In genomic region chr10:104323721-104324686, GRCh38 we compare ENCODE assay signal across 8 cellular contexts. TPM values are rescaled to one million over a fixed set of nuclear protein-coding genes. Genes with fewer than 3 reads are reported as not detected.
DNase-seq lines count a peak whose midpoint lies in the region; ATAC-seq, FAIRE-seq and TF ChIP-seq lines count a peak whose summit lies in the region.

No MANE protein-coding gene starts in this region.

- H3K27ac Mint-ChIP-seq in CD4-positive, alpha-beta T cell: peak overlapping the region; percentile 88

- H3K4me1 Mint-ChIP-seq in CD4-positive, alpha-beta T cell (ENCODE audit: low read depth): peaks cover 99% of the 10 kb centered on the region

- no peak for TF ChIP-seq CTCF in CD4-positive, alpha-beta T cell (IDR thresholded peaks at IDR 0.05)
- TF ChIP-seq CTCF in GM12878 (IDR thresholded peaks at IDR 0.05 in 2 of 3, conservative IDR thresholded peaks at IDR 0.05 in 1 of 3; ENCODE audit: control insufficient read depth in 2 of 3, extremely low read depth in 1 of 3, insufficient read depth in 1 of 3, low read depth in 3 of 3, low read length in 3 of 3) (no peak), mucosa of descending colon (IDR thresholded peaks at IDR 0.05) (no peak)

- no peaks in the 10 kb centered on the region for H3K27me3 Mint-ChIP-seq in CD4-positive, alpha-beta T cell

- H3K9me3 Mint-ChIP-seq in CD4-positive, alpha-beta T cell: no peaks in the 10 kb centered on the region

- no peak for TF ChIP-seq POLR2A in GM12878 (IDR thresholded peaks at IDR 0.05; ENCODE audit: low read depth, low read length)

- no peaks in the 10 kb centered on the region for H3K27me3 ChIP-seq in CD4-positive, alpha-beta T cell (ENCODE audit: control insufficient read depth, insufficient read depth, low read length)
- H3K27me3 ChIP-seq in GM12878 (replicated peaks in 1 of 2; ENCODE audit: control insufficient read depth in 2 of 2, insufficient read depth in 2 of 2, low read length in 1 of 2): no peaks in the 10 kb centered on the region

- BruUV-seq in GM12878 (replicated peaks; lab: Mats Ljungman, UMichigan): no TSS peak

- H3K9me3 ChIP-seq in CD4-positive, alpha-beta T cell (ENCODE audit: control insufficient read depth, low read length): no peaks in the 10 kb centered on the region
- H3K9me3 ChIP-seq in GM12878 (replicated peaks; ENCODE audit: control insufficient read depth, insufficient read depth, low read length) (no peaks in the 10 kb centered on the region), mucosa of descending colon (no peaks in the 10 kb centered on the region)

- H3K4me3 Mint-ChIP-seq in CD4-positive, alpha-beta T cell: peak overlapping the region; percentile 74

- ATAC-seq in CD4-positive, alpha-beta T cell (ENCODE audit: poor library complexity): no peak
- ATAC-seq in GM12878 (no peak), mucosa of descending colon (peak; percentile 5), GM21723 (IDR thresholded peaks at IDR 0.05; ENCODE audit: unreplicated experiment) (no peak), HG03442 (IDR thresholded peaks at IDR 0.05; ENCODE audit: unreplicated experiment) (no peak)

- H3K4me1 ChIP-seq in GM12878 (ENCODE audit: control insufficient read depth, insufficient read depth, low read length) (peaks cover 31% of the 10 kb centered on the region), mucosa of descending colon (ENCODE audit: low read depth) (peaks cover 10% of the 10 kb centered on the region)

- H3K4me2 ChIP-seq in GM12878 (ENCODE audit: control insufficient read depth, insufficient read depth): peak overlapping the region; percentile 13; the same call in 1 of the 2 replicates

- intact Hi-C loops in CD4-positive, alpha-beta T cell (cut with DNase I, micrococcal nuclease): loop anchor here in 1 of 2 experiments (2.0 kb wide), 1 partner anchor 15 kb away; the partner anchor contains the start of gene ITPRIP
- intact Hi-C loops in GM12878 (cut with micrococcal nuclease; ENCODE audit: unreplicated experiment) (no loop called here), mucosa of descending colon (cut with DNase I, micrococcal nuclease) (no loop called here)

- TF ChIP-seq EP300 in GM12878 (IDR thresholded peaks at IDR 0.05; ENCODE audit: borderline replicate concordance in 1 of 2, control insufficient read depth in 1 of 2, low read depth in 2 of 2, low read length in 2 of 2): no peak

- peaks cover 36% of the 10 kb centered on the region for H3K79me2 ChIP-seq in GM12878 (ENCODE audit: control insufficient read depth, insufficient read depth, low read length)

- CTCF ChIA-PET in CD4-positive, alpha-beta T cell (lab: Charles Lee): interaction anchor here (1.2 to 3.0 kb wide), 2 partner anchors 12 to 33 kb away, joined by 3 to 9 read pairs; no protein-coding TSS in a partner anchor
- CTCF ChIA-PET in GM12878 (lab: Yijun Ruan, JAX): interaction anchor here (1.0 to 2.3 kb wide), 4 partner anchors 18 to 34 kb away, joined by 3 to 7 read pairs (median 4); no protein-coding TSS in a partner anchor

- POLR2A ChIA-PET in CD4-positive, alpha-beta T cell (lab: Charles Lee): interaction anchor here (1.0 to 6.1 kb wide), 5 partner anchors 10 to 18 kb away, joined by 3 to 38 read pairs (median 3); partner anchors contain the start of gene ITPRIP
- POLR2A ChIA-PET in GM12878 (lab: Charles Lee): interaction anchor here (1.2 kb wide), 1 partner anchor 12 kb away, joined by 3 read pairs; no protein-coding TSS in a partner anchor

- peaks cover 10% of the 10 kb centered on the region; the same call in 1 of the 2 replicates for H4K20me1 ChIP-seq in GM12878 (ENCODE audit: control insufficient read depth, insufficient read depth)

- 25% methylated on average over 13 of the region's 13 CpGs for WGBS in GM12878 (ENCODE audit: insufficient coverage, insufficient replicate concordance, low lambda C conversion rate, missing lambda C conversion rate)

- TF ChIP-seq RAD21 in GM12878 (IDR thresholded peaks at IDR 0.05; ENCODE audit: insufficient read depth, low read depth, low read length): no peak

- in situ Hi-C loops in GM12878 (cut with MboI): no loop called here

- H3K27ac ChIP-seq in CD4-positive, alpha-beta T cell (ENCODE audit: low read depth, low read length): peak overlapping the region; percentile 39
- H3K27ac ChIP-seq in GM12878 (ENCODE audit: control insufficient read depth, insufficient read depth): no peak overlapping the region

- RAD21 ChIA-PET in GM12878 (lab: Charles Lee; ENCODE audit: unreplicated experiment): no interaction called here

- no peak for FAIRE-seq in GM12878 (lab: Jason Lieb, UNC)

- H3K9ac ChIP-seq in GM12878 (ENCODE audit: control insufficient read depth, insufficient read depth, low read length): no peak overlapping the region

- H3K36me3 ChIP-seq in GM12878 (ENCODE audit: control insufficient read depth in 2 of 2, insufficient read depth in 2 of 2, low read length in 1 of 2) (peaks cover 0 to 7% of the 10 kb centered on the region in 2 experiments; a peak in 2 of 4 replicates), mucosa of descending colon (ENCODE audit: low read depth) (no peaks in the 10 kb centered on the region)

- peaks cover 15% of the 10 kb centered on the region for H3K36me3 Mint-ChIP-seq in CD4-positive, alpha-beta T cell (ENCODE audit: low read depth)

- no peak overlapping the region for H2AFZ ChIP-seq in GM12878 (ENCODE audit: control insufficient read depth, low read depth, low read length)

- no peak overlapping the region for H3K4me3 ChIP-seq in GM12878
- H3K4me3 ChIP-seq in mucosa of descending colon: no peak overlapping the region

- no peak for DNase-seq in CD4-positive, alpha-beta T cell
- peak; percentile 79 for DNase-seq in MV-4-11 (lab: John Stamatoyannopoulos, UW)
- DNase-seq in GM12878 (ENCODE audit: low read depth, low spot score): no peak
- DNase-seq in mucosa of descending colon: peak in 1 of 3 donors; percentile 64
- DNase-seq in NCI-H69 (lab: John Stamatoyannopoulos, UW): no peak
- DNase-seq in stimulated activated CD4-positive, alpha-beta T cell treated with anti-CD3 and anti-CD28 coated beads, Interleukin-4, amount 100 ng/mL, for 4 hours: no peak

- SMC1A ChIA-PET in GM12878 (lab: Charles Lee; ENCODE audit: uncharacterized antibody, unreplicated experiment): interaction anchor here (2.0 kb wide), 1 partner anchor 13 kb away, joined by 7 read pairs; no protein-coding TSS in a partner anchor

RNA-seq across cellular contexts. Expression of gene ITPRIP, which starts 14.3 kb away (rescaled TPM):
- total RNA-seq in CD4-positive, alpha-beta T cell: 100 to 1,000 TPM; 127 to 133 TPM
- 10.1 and 10.8 TPM in 2 replicates for total RNA-seq in GM12878 (2013; cell fraction: nucleolus; rRNA removed)
- total RNA-seq in GM12878 (2014; rRNA removed) (4.4 and 5.6 TPM in 2 replicates), GM12878 (2014; rRNA removed; fragmentation: Illumina TruSeq; extraction: Trizol) (2.3 and 2.4 TPM in 2 replicates), GM12878 (2021) (10.4 and 11.3 TPM in 2 replicates), mucosa of descending colon (10 to 100 TPM in 1 of 3 donors, 1 to 10 TPM in 2; 3.2 to 10.7 (median 5.7) TPM)
- 3.9 TPM for polyA plus RNA-seq in GM12878 (2011; ENCODE audit: low read depth)
- polyA plus RNA-seq in GM12878 (2011; rRNA removed) (2.7 and 6.5 TPM in 2 replicates), GM12878 (2014; fragmentation: Illumina TruSeq; extraction: Trizol) (3.2 and 5.4 TPM in 2 replicates), GM12878 (2014; fragmentation: Nextera tagmentation; extraction: Ambion mirVana) (1 to 10 TPM in 1 of 2 experiments, under 1 TPM in 1; 0.82 to 1.2 TPM), GM12878 (2014; rRNA removed) (6.3 and 6.6 TPM in 2 replicates), GM12878 (2016; fragmentation: Nextera tagmentation; extraction: Ambion mirVana) (1 to 10 TPM; 8.6 to 8.7 TPM)
- polyA plus RNA-seq in GM12878 (2011; cell fraction: cytosol; rRNA removed): 8.2 and 8.4 TPM in 2 replicates
- 7.0 and 8.2 TPM in 2 replicates for polyA plus RNA-seq in GM12878 (2011; cell fraction: nucleus; rRNA removed)
- 5.4 and 5.6 TPM in 2 replicates for polyA plus RNA-seq in GM12878 (2012)
- polyA minus RNA-seq in GM12878 (2011; rRNA and poly(A)+ RNA removed): 10.6 and 13.5 TPM in 2 replicates
- 3.5 and 4.9 TPM in 2 replicates for polyA minus RNA-seq in GM12878 (2011; cell fraction: cytosol; rRNA and poly(A)+ RNA removed)
- 10.6 and 17.2 TPM in 2 replicates for polyA minus RNA-seq in GM12878 (2011; cell fraction: nucleus; rRNA and poly(A)+ RNA removed)

RNA-seq across cellular contexts. Expression of gene CFAP58, which starts 29.6 kb away (rescaled TPM):
- total RNA-seq in CD4-positive, alpha-beta T cell: not detected
- 1.1 and 2.5 TPM in 2 replicates for total RNA-seq in GM12878 (2013; cell fraction: nucleolus; rRNA removed)
- 0.27 and 0.28 TPM in 2 replicates for total RNA-seq in GM12878 (2014; rRNA removed)
- 0.22 and 0.37 TPM in 2 replicates for total RNA-seq in GM12878 (2014; rRNA removed; fragmentation: Illumina TruSeq; extraction: Trizol)
- 0.19 and 0.26 TPM in 2 replicates for total RNA-seq in GM12878 (2021)
- polyA plus RNA-seq in GM12878 (2011; ENCODE audit: low read depth): 0.09 TPM
- polyA plus RNA-seq in GM12878 (2011; rRNA removed): 0.19 and 0.39 TPM in 2 replicates
- 0.12 and 0.13 TPM in 2 replicates for polyA plus RNA-seq in GM12878 (2011; cell fraction: cytosol; rRNA removed)
- polyA plus RNA-seq in GM12878 (2011; cell fraction: nucleus; rRNA removed): 0.19 and 0.48 TPM in 2 replicates
- polyA plus RNA-seq in GM12878 (2012): 0.15 and 0.28 TPM in 2 replicates
- 0.35 and 1.1 TPM in 2 replicates for polyA plus RNA-seq in GM12878 (2014; fragmentation: Illumina TruSeq; extraction: Trizol)
- under 1 TPM; 0.03 to 0.11 TPM for polyA plus RNA-seq in GM12878 (2014; fragmentation: Nextera tagmentation; extraction: Ambion mirVana)
- polyA plus RNA-seq in GM12878 (2014; rRNA removed): 0.13 and 0.23 TPM in 2 replicates
- polyA plus RNA-seq in GM12878 (2016; fragmentation: Nextera tagmentation; extraction: Ambion mirVana): under 1 TPM; 0.04 to 0.24 TPM
- polyA minus RNA-seq in GM12878 (2011; rRNA and poly(A)+ RNA removed): 0.10 and 0.15 TPM in 2 replicates
- polyA minus RNA-seq in GM12878 (2011; cell fraction: cytosol; rRNA and poly(A)+ RNA removed): not detected in 2 replicates
- 0.12 TPM in 1 of 2 replicates, not detected in the other for polyA minus RNA-seq in GM12878 (2011; cell fraction: nucleus; rRNA and poly(A)+ RNA removed)
- under 1 TPM; 0.14 to 0.44 (median 0.17) TPM for total RNA-seq in mucosa of descending colon

RNA-seq across cellular contexts. Expression of gene GSTO2, which starts 55.0 kb away (rescaled TPM):
- total RNA-seq in CD4-positive, alpha-beta T cell: 1 to 10 TPM in 1 of 2 experiments, under 1 TPM in 1; 0.77 to 1.2 TPM
- 1.5 and 2.0 TPM in 2 replicates for total RNA-seq in GM12878 (2013; cell fraction: nucleolus; rRNA removed)
- total RNA-seq in GM12878 (2014; rRNA removed) (0.51 and 0.65 TPM in 2 replicates), GM12878 (2014; rRNA removed; fragmentation: Illumina TruSeq; extraction: Trizol) (0.40 and 0.51 TPM in 2 replicates), GM12878 (2021) (0.26 and 0.48 TPM in 2 replicates), mucosa of descending colon (10 to 100 TPM in 2 of 3 donors, 1 to 10 TPM in 1; 5.4 to 19.7 (median 18.3) TPM)
- not detected for polyA plus RNA-seq in GM12878 (2011; ENCODE audit: low read depth)
- polyA plus RNA-seq in GM12878 (2011; rRNA removed) (0.62 and 0.72 TPM in 2 replicates), GM12878 (2014; fragmentation: Illumina TruSeq; extraction: Trizol) (0.19 and 0.43 TPM in 2 replicates), GM12878 (2014; fragmentation: Nextera tagmentation; extraction: Ambion mirVana) (under 1 TPM; 0.16 to 0.53 TPM), GM12878 (2014; rRNA removed) (0.65 and 0.86 TPM in 2 replicates), GM12878 (2016; fragmentation: Nextera tagmentation; extraction: Ambion mirVana) (under 1 TPM; 0.18 to 0.79 TPM)
- polyA plus RNA-seq in GM12878 (2011; cell fraction: cytosol; rRNA removed): 0.45 and 0.93 TPM in 2 replicates
- 0.63 and 0.85 TPM in 2 replicates for polyA plus RNA-seq in GM12878 (2011; cell fraction: nucleus; rRNA removed)
- polyA plus RNA-seq in GM12878 (2012): 0.31 and 0.39 TPM in 2 replicates
- 0.67 and 1.2 TPM in 2 replicates for polyA minus RNA-seq in GM12878 (2011; rRNA and poly(A)+ RNA removed)
- not detected in 2 replicates for polyA minus RNA-seq in GM12878 (2011; cell fraction: cytosol; rRNA and poly(A)+ RNA removed)
- 0.36 and 0.67 TPM in 2 replicates for polyA minus RNA-seq in GM12878 (2011; cell fraction: nucleus; rRNA and poly(A)+ RNA removed)

Comparison
In these comparisons a context has a peak if more than half of its experiments do, and no peak if none do; other contexts are left out.
1. RNA of gene ITPRIP, which starts 14.3 kb away (total RNA-seq): 127 to 133 TPM in CD4-positive, alpha-beta T cell; 3.2 to 10.7 TPM in mucosa of descending colon and 2.3 to 11.3 TPM in GM12878; every median in the first group is over 10 times any median in the second.